Comparison of ENCODE assay signal across 8 cellular contexts in the genomic region with DNA sequence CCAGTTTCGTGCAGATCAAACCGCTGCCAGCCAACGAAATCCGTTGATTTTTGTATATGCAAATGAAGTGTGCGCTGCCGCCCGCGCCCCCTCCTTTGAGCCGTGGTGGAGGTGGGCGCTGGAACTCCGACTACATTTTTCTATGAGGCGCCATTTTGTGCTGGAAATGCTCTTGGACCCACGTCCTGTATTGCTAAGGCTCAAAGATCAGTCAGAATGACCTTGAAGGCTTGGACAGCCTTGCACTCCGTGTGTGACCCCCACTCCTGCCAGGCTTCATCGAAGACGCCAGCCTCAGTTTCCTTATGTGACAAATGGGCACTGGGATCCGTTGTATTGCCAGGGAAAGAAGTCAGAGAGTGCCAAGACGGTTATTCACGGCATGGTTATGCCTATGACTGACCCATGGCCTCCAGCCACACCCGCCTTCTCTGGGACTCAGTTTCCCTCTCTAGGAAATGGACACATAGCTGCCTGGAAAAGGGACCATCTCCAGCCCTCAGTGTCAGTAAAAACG. TPM values are rescaled to one million over a fixed set of nuclear protein-coding genes. Genes with fewer than 3 reads are reported as not detected.
DNase-seq lines count a peak whose midpoint lies in the region; ATAC-seq and TF ChIP-seq lines count a peak whose summit lies in the region.

No MANE protein-coding gene starts in this region.

- H3K36me3 ChIP-seq in skeletal muscle tissue (ENCODE audit: control insufficient read depth in 3 of 3, insufficient read depth in 3 of 3, low read length in 3 of 3): peaks cover 0 to 7% (median 5%) of the 10 kb centered on the region in 3 donors

- TF ChIP-seq POLR2A in GM19099 (IDR thresholded peaks at IDR 0.05; ENCODE audit: extremely low read depth, insufficient read length, low read depth): peak; percentile 56

- H3K9ac ChIP-seq in skeletal muscle tissue (ENCODE audit: low read depth in 1 of 3, low read length in 3 of 3): peak overlapping the region; percentile 64 to 70 (median 66)

- H3K27me3 ChIP-seq in skeletal muscle tissue (ENCODE audit: control insufficient read depth in 3 of 3, insufficient read depth in 3 of 3, low read length in 3 of 3): peaks cover 0 to 5% (median 0%) of the 10 kb centered on the region in 3 donors

- no peak for ATAC-seq in HG03039 (IDR thresholded peaks at IDR 0.05; ENCODE audit: unreplicated experiment)

- no peak for TF ChIP-seq CTCF in VCaP (conservative IDR thresholded peaks at IDR 0.05)
- no peak for TF ChIP-seq CTCF in fibroblast of villous mesenchyme (IDR thresholded peaks at IDR 0.05; ENCODE audit: insufficient read depth, low read depth, low read length)

- H3K4me3 ChIP-seq in fibroblast of villous mesenchyme (ENCODE audit: low read depth, low read length): peak overlapping the region; percentile 58
- peak overlapping the region; percentile 75 to 85 (median 79) for H3K4me3 ChIP-seq in skeletal muscle tissue (ENCODE audit: low read length in 3 of 3)

- H3K27ac ChIP-seq in VCaP (peak overlapping the region; percentile 96), skeletal muscle tissue (ENCODE audit: low read depth, low read length) (peak overlapping the region; percentile 93)

- H3K9me3 ChIP-seq in skeletal muscle tissue (ENCODE audit: control insufficient read depth in 3 of 3, low read length in 3 of 3): no peaks in the 10 kb centered on the region

- H3K4me1 ChIP-seq in skeletal muscle tissue (ENCODE audit: control insufficient read depth in 3 of 3, insufficient read depth in 3 of 3, low read length in 3 of 3): peaks cover 11 to 15% (median 15%) of the 10 kb centered on the region in 3 donors

- DNase-seq in fibroblast of villous mesenchyme (ENCODE audit: low read depth) (no peak), HCEC 1CT (no peak), NCI-H526 (lab: John Stamatoyannopoulos, UW) (no peak), NCI-H446 treated with DMSO at 0.1 percent for 48 hours (lab: John Stamatoyannopoulos, UW) (no peak)

RNA-seq across cellular contexts. Expression of a gene that starts 0.8 kb away (rescaled TPM):
- 108 and 155 TPM in 2 replicates for total RNA-seq in fibroblast of villous mesenchyme
- 11.0 TPM for total RNA-seq in skeletal muscle tissue

RNA-seq across cellular contexts. Expression of a gene that starts 22.6 kb away (rescaled TPM):
- total RNA-seq in fibroblast of villous mesenchyme (124 and 164 TPM in 2 replicates), skeletal muscle tissue (229 TPM)

RNA-seq across cellular contexts. Expression of a gene that starts 24.3 kb away (rescaled TPM):
- not detected in 2 replicates for total RNA-seq in fibroblast of villous mesenchyme
- total RNA-seq in skeletal muscle tissue: not detected

RNA-seq across cellular contexts. Expression of a gene that starts 31.8 kb away (rescaled TPM):
- total RNA-seq in fibroblast of villous mesenchyme (not detected in 2 replicates), skeletal muscle tissue (not detected)

RNA-seq across cellular contexts. Expression of a gene that starts 34.7 kb away (rescaled TPM):
- not detected in 2 replicates for total RNA-seq in fibroblast of villous mesenchyme
- not detected for total RNA-seq in skeletal muscle tissue
